Comparison of ENCODE assay signal across 18 cellular contexts in genomic region chr2:170467568-170468422, GRCh38.
DNase-seq lines count a peak whose midpoint lies in the region; ATAC-seq and TF ChIP-seq lines count a peak whose summit lies in the region.
"Had no signal": no experiment of that assay in that cellular context is flagged by ENCODE, and none has a peak within 500 bp of the region (broad histone marks: within the 10 kb centered on the region; RNA-seq: fewer than 3 reads in every experiment).

No MANE protein-coding gene starts in this region.

- no peaks in the 10 kb centered on the region for H3K9me3 ChIP-seq in PC-9 (ENCODE audit: insufficient read depth, low read depth)
- no peaks in the 10 kb centered on the region for H3K9me3 ChIP-seq in naive thymus-derived CD4-positive, alpha-beta T cell (ENCODE audit: control insufficient read depth in 2 of 3, low read length in 3 of 3)
- H3K9me3 ChIP-seq: right atrium auricular region had no signal

- CTCF ChIA-PET in PC-9 (lab: Charles Lee), result no interaction called here
- CTCF ChIA-PET in naive thymus-derived CD4-positive, alpha-beta T cell (lab: Charles Lee), result interaction anchor here (0.6 kb wide), 1 partner anchor 209 kb away, joined by 5 read pairs; no protein-coding TSS in a partner anchor

- H3K27ac Mint-ChIP-seq in mesothelial cell of epicardium, result peak overlapping the region; percentile 65
- H3K27ac Mint-ChIP-seq in naive thymus-derived CD4-positive, alpha-beta T cell, result no peak overlapping the region
- H3K27ac Mint-ChIP-seq: T-cell, WTC11 had no signal

- DNase-seq in DMS53 (lab: John Stamatoyannopoulos, UW) (peak; percentile 44), HT1080 (ENCODE audit: low read depth) (peak; percentile 22), PC-9 (no peak), mesothelial cell of epicardium (ENCODE audit: low spot score in 2 of 2, unreplicated experiment in 2 of 2) (no peak), midbrain (lab: John Stamatoyannopoulos, UW) (no peak)
- DNase-seq in naive thymus-derived CD4-positive, alpha-beta T cell, result no peak
- DNase-seq: activated CD8-positive, alpha-beta memory T cell treated with anti-CD3 and anti-CD28 coated beads for 24 hours; NCI-H526; RPMI8226; stimulated activated CD4-positive, alpha-beta T cell treated with anti-CD3 and anti-CD28 coated beads, Interleukin-1b, Interleukin-23, amount 100 ng/mL, for 48 hours; T-cell had no signal

- peak overlapping the region; percentile 54; the same call in 1 of the 2 replicates for H2AFZ ChIP-seq in PC-9

- no peak overlapping the region for H3K4me3 ChIP-seq in PC-9
- no peak overlapping the region for H3K4me3 ChIP-seq in naive thymus-derived CD4-positive, alpha-beta T cell (ENCODE audit: low read length)
- H3K4me3 ChIP-seq: lung, right atrium auricular region had no signal

- no peaks in the 10 kb centered on the region for H3K27me3 Mint-ChIP-seq in mesothelial cell of epicardium (ENCODE audit: low read depth)
- H3K27me3 Mint-ChIP-seq in naive thymus-derived CD4-positive, alpha-beta T cell, result peaks cover under 1 to 8% (median 4%) of the 10 kb centered on the region in 5 donors

- peaks cover 21% of the 10 kb centered on the region for H3K4me1 ChIP-seq in PC-9 (replicated peaks; ENCODE audit: insufficient read depth)
- no peaks in the 10 kb centered on the region for H3K4me1 ChIP-seq in naive thymus-derived CD4-positive, alpha-beta T cell (ENCODE audit: control insufficient read depth in 2 of 2, insufficient read depth in 2 of 2, low read length in 2 of 2)

- POLR2A ChIA-PET in PC-9 (lab: Charles Lee; ENCODE audit: unreplicated experiment), result interaction anchor here (0.9 kb wide), 1 partner anchor 21 kb away, joined by 6 read pairs; no protein-coding TSS in a partner anchor
- POLR2A ChIA-PET in naive thymus-derived CD4-positive, alpha-beta T cell (lab: Charles Lee), result interaction anchor here (0.6 kb wide), 1 partner anchor 18 kb away, joined by 3 read pairs; no protein-coding TSS in a partner anchor

- no peaks in the 10 kb centered on the region for H4K20me1 ChIP-seq in PC-9 (ENCODE audit: insufficient read depth)

- no TSS peak for BruUV-seq in PC-9 (replicated peaks; lab: Mats Ljungman, UMichigan)

- peaks cover 12% of the 10 kb centered on the region for H3K36me3 Mint-ChIP-seq in mesothelial cell of epicardium
- H3K36me3 Mint-ChIP-seq in naive thymus-derived CD4-positive, alpha-beta T cell, result peaks cover 0 to 5% (median 0%) of the 10 kb centered on the region in 5 donors
- H3K36me3 Mint-ChIP-seq: T-cell, WTC11 had no signal

- TF ChIP-seq CTCF in PC-9 (conservative IDR thresholded peaks at IDR 0.05), result no peak
- no peak for TF ChIP-seq CTCF in mesothelial cell of epicardium (IDR thresholded peaks at IDR 0.05; ENCODE audit: unreplicated experiment)

- no peak for ATAC-seq in naive thymus-derived CD4-positive, alpha-beta T cell
- ATAC-seq in HG03097 (IDR thresholded peaks at IDR 0.05; ENCODE audit: low FRiP score, unreplicated experiment), result no peak
- ATAC-seq: HCT116, T-cell, WTC11 had no signal

- peaks cover 20% of the 10 kb centered on the region for H3K4me1 Mint-ChIP-seq in mesothelial cell of epicardium
- H3K4me1 Mint-ChIP-seq in naive thymus-derived CD4-positive, alpha-beta T cell, result no peaks in the 10 kb centered on the region

- H3K27ac ChIP-seq in PC-9, result no peak overlapping the region
- no peak overlapping the region for H3K27ac ChIP-seq in naive thymus-derived CD4-positive, alpha-beta T cell (ENCODE audit: low read depth, low read length)
- H3K27ac ChIP-seq: C4-2B, right atrium auricular region had no signal

- no peaks in the 10 kb centered on the region for H3K36me3 ChIP-seq in PC-9 (ENCODE audit: low read depth)
- no peaks in the 10 kb centered on the region for H3K36me3 ChIP-seq in naive thymus-derived CD4-positive, alpha-beta T cell (ENCODE audit: control insufficient read depth in 2 of 3, insufficient read depth in 3 of 3, low read length in 3 of 3)
- H3K36me3 ChIP-seq: right atrium auricular region had no signal

- no peaks in the 10 kb centered on the region for H3K79me2 ChIP-seq in PC-9 (ENCODE audit: low read depth)

- H3K4me3 Mint-ChIP-seq in mesothelial cell of epicardium, result no peak overlapping the region
- H3K4me3 Mint-ChIP-seq in naive thymus-derived CD4-positive, alpha-beta T cell, result no peak overlapping the region
- H3K4me3 Mint-ChIP-seq: neural crest cell, T-cell, WTC11 had no signal

- no peaks in the 10 kb centered on the region for H3K9me2 ChIP-seq in PC-9 (ENCODE audit: insufficient read depth)

- H3K27me3 ChIP-seq in PC-9 (ENCODE audit: insufficient read depth, low read depth), result no peaks in the 10 kb centered on the region
- no peaks in the 10 kb centered on the region for H3K27me3 ChIP-seq in naive thymus-derived CD4-positive, alpha-beta T cell (ENCODE audit: control insufficient read depth in 2 of 2, insufficient read depth in 2 of 2, low read length in 2 of 2)
- H3K27me3 ChIP-seq: right atrium auricular region had no signal

- H3F3A ChIP-seq in PC-9 (ENCODE audit: insufficient read depth, low read depth), result no peaks in the 10 kb centered on the region

- H3K9me3 Mint-ChIP-seq in mesothelial cell of epicardium, result peaks cover 7% of the 10 kb centered on the region
- H3K9me3 Mint-ChIP-seq in naive thymus-derived CD4-positive, alpha-beta T cell, result peaks cover 0 to 6% (median 0%) of the 10 kb centered on the region in 11 donors

- intact Hi-C loops in PC-9 (cut with micrococcal nuclease; ENCODE audit: unreplicated experiment), result no loop called here
- intact Hi-C loops in naive thymus-derived CD4-positive, alpha-beta T cell (cut with micrococcal nuclease), result no loop called here

- H3K4me2 ChIP-seq in PC-9, result no peak overlapping the region

Comparison
In these comparisons a context has a peak if more than half of its experiments do, and no peak if none do; other contexts are left out.
1. DNase-seq: peak in DMS53 (single experiment) and HT1080 (single experiment); none in PC-9 (0 of 2), mesothelial cell of epicardium (0 of 2), naive thymus-derived CD4-positive, alpha-beta T cell (0 of 9) and midbrain (single experiment).